Comparison of ENCODE assay signal across 17 cellular contexts in genomic region chr20:50821994-50822393, GRCh38. TPM values are rescaled to one million over a fixed set of nuclear protein-coding genes. Genes with fewer than 3 reads are reported as not detected.
DNase-seq lines count a peak whose midpoint lies in the region; ATAC-seq and TF ChIP-seq lines count a peak whose summit lies in the region.
"Had no signal": no experiment of that assay in that cellular context is flagged by ENCODE, and none has a peak within 500 bp of the region (broad histone marks: within the 10 kb centered on the region; RNA-seq: fewer than 3 reads in every experiment).

No MANE protein-coding gene starts in this region.

- CTCF ChIA-PET in activated CD4-positive, alpha-beta memory T cell treated with anti-CD3 and anti-CD28 coated beads, Interleukin-2, amount 10 ng/mL, durations not matched to agents 7 days and 5 days (lab: Charles Lee) = interaction anchor here (0.7 to 4.5 kb wide), 5 partner anchors 9 to 107 kb away, joined by 3 to 22 read pairs (median 4); partner anchors contain the start of gene BCAS4

- intact Hi-C loops in dorsolateral prefrontal cortex (cut with DNase I) = no loop called here

- H3F3A ChIP-seq in DOHH2 (ENCODE audit: control insufficient read depth, insufficient read depth) = peaks cover 28% of the 10 kb centered on the region

- H3K27ac ChIP-seq in DOHH2 (ENCODE audit: low read depth, low read length) (peak overlapping the region; percentile 95), dorsolateral prefrontal cortex (no peak overlapping the region)
- H3K27ac ChIP-seq: lower lobe of right lung, VCaP had no signal

- H3K79me2 ChIP-seq in DOHH2 (ENCODE audit: control insufficient read depth, low read length) = peaks cover 91% of the 10 kb centered on the region

- ATAC-seq in GM18867 (IDR thresholded peaks at IDR 0.05; ENCODE audit: unreplicated experiment) (peak; percentile 43), T-helper 17 cell (no peak), memory B cell (ENCODE audit: low read depth) (peak; percentile 26)
- ATAC-seq: lower lobe of right lung had no signal

- no peaks in the 10 kb centered on the region for H3K9me3 ChIP-seq in DOHH2 (ENCODE audit: control insufficient read depth, insufficient read depth, low read length)
- H3K9me3 ChIP-seq in T-helper 17 cell (ENCODE audit: control insufficient read depth, low read length, poor library complexity, severe bottlenecking) = no peaks in the 10 kb centered on the region
- H3K9me3 ChIP-seq: lower lobe of right lung had no signal

- H3K36me3 Mint-ChIP-seq in T-helper 17 cell (ENCODE audit: low read depth) (peaks cover 3% of the 10 kb centered on the region), memory B cell (peaks cover 28% of the 10 kb centered on the region)
- peaks cover 5% of the 10 kb centered on the region for H3K36me3 Mint-ChIP-seq in activated CD4-positive, alpha-beta memory T cell treated with anti-CD3 and anti-CD28 coated beads, Interleukin-2, amount 10 ng/mL, durations not matched to agents 7 days and 5 days (ENCODE audit: low read depth)

- no peaks in the 10 kb centered on the region for H3K9me2 ChIP-seq in DOHH2 (replicated peaks; ENCODE audit: control insufficient read depth, low read length)

- H3K4me3 Mint-ChIP-seq in T-helper 17 cell (no peak overlapping the region), memory B cell (peak overlapping the region; percentile 59)
- H3K4me3 Mint-ChIP-seq in activated CD4-positive, alpha-beta memory T cell treated with anti-CD3 and anti-CD28 coated beads, Interleukin-2, amount 10 ng/mL, durations not matched to agents 7 days and 5 days = no peak overlapping the region

- no peak for TF ChIP-seq CTCF in DOHH2 (IDR thresholded peaks at IDR 0.05; ENCODE audit: low read depth, low read length, poor library complexity, severe bottlenecking)
- TF ChIP-seq CTCF in dorsolateral prefrontal cortex (IDR thresholded peaks at IDR 0.05 in 54 of 56, conservative IDR thresholded peaks at IDR 0.05 in 2 of 56; ENCODE audit: low read depth in 1 of 56, partially characterized antibody in 56 of 56) = no peak

- no peaks in the 10 kb centered on the region for H3K27me3 ChIP-seq in DOHH2 (ENCODE audit: control insufficient read depth, low read length)
- no peaks in the 10 kb centered on the region for H3K27me3 ChIP-seq in dorsolateral prefrontal cortex

- no peak for DNase-seq in T-helper 17 cell
- DNase-seq in memory B cell (ENCODE audit: low spot score in 2 of 2) = no peak
- no peak for DNase-seq in dorsolateral prefrontal cortex
- DNase-seq in dermis blood vessel endothelial cell = no peak
- no peak for DNase-seq in activated CD4-positive, alpha-beta memory T cell treated with anti-CD3 and anti-CD28 coated beads, Interleukin-2, amount 10 ng/mL, durations not matched to agents 7 days and 5 days
- no peak for DNase-seq in epidermal melanocyte (ENCODE audit: insufficient read length, low spot score)
- DNase-seq: activated gamma-delta T cell; cerebellar nuclear complex; effector memory CD4-positive, alpha-beta T cell; lower lobe of right lung; MM.1S; NCI-H1930; SHP77; T-helper 1 cell had no signal

- peak overlapping the region; percentile 72 for H3K4me2 ChIP-seq in DOHH2 (ENCODE audit: low read length)

- peaks cover 17% of the 10 kb centered on the region for H3K4me1 Mint-ChIP-seq in T-helper 17 cell
- H3K4me1 Mint-ChIP-seq in memory B cell = peaks cover 49% of the 10 kb centered on the region
- peaks cover 29% of the 10 kb centered on the region for H3K4me1 Mint-ChIP-seq in activated CD4-positive, alpha-beta memory T cell treated with anti-CD3 and anti-CD28 coated beads, Interleukin-2, amount 10 ng/mL, durations not matched to agents 7 days and 5 days

- H3K36me3 ChIP-seq in DOHH2 (ENCODE audit: control insufficient read depth, low read length) = peaks cover 86% of the 10 kb centered on the region
- H3K36me3 ChIP-seq: lower lobe of right lung had no signal

- no peaks in the 10 kb centered on the region for H3K9me3 Mint-ChIP-seq in memory B cell
- no peaks in the 10 kb centered on the region for H3K9me3 Mint-ChIP-seq in activated CD4-positive, alpha-beta memory T cell treated with anti-CD3 and anti-CD28 coated beads, Interleukin-2, amount 10 ng/mL, durations not matched to agents 7 days and 5 days

- H4K20me1 ChIP-seq in DOHH2 (ENCODE audit: control insufficient read depth, insufficient read depth, low read depth, low read length) = 0 out of 2 replicates have a peak, but pooled peaks cover 2% of the 10 kb centered on the region

- POLR2A ChIA-PET in activated CD4-positive, alpha-beta memory T cell treated with anti-CD3 and anti-CD28 coated beads, Interleukin-2, amount 10 ng/mL, durations not matched to agents 7 days and 5 days (lab: Charles Lee) = no interaction called here

- H3K4me1 ChIP-seq in DOHH2 (ENCODE audit: control insufficient read depth, low read length) = peaks cover 64% of the 10 kb centered on the region

- H3K27ac Mint-ChIP-seq in T-helper 17 cell (peak overlapping the region; percentile 34), memory B cell (peak overlapping the region; percentile 92)
- H3K27ac Mint-ChIP-seq in activated CD4-positive, alpha-beta memory T cell treated with anti-CD3 and anti-CD28 coated beads, Interleukin-2, amount 10 ng/mL, durations not matched to agents 7 days and 5 days = no peak overlapping the region

- H3K4me3 ChIP-seq in DOHH2 (ENCODE audit: low read length) (peak overlapping the region; percentile 56), dorsolateral prefrontal cortex (no peak overlapping the region)
- H3K4me3 ChIP-seq: lower lobe of right lung had no signal

- H3K27me3 Mint-ChIP-seq in T-helper 17 cell = no peaks in the 10 kb centered on the region
- no peaks in the 10 kb centered on the region for H3K27me3 Mint-ChIP-seq in memory B cell
- H3K27me3 Mint-ChIP-seq in activated CD4-positive, alpha-beta memory T cell treated with anti-CD3 and anti-CD28 coated beads, Interleukin-2, amount 10 ng/mL, durations not matched to agents 7 days and 5 days = no peaks in the 10 kb centered on the region

RNA-seq across cellular contexts. Expression of gene BCAS4, which starts 27.1 kb away (rescaled TPM):
- 1 to 10 TPM; 8.0 to 8.5 TPM for total RNA-seq in T-helper 17 cell
- 10 to 100 TPM in 119 of 120 experiments, 1 to 10 TPM in 1; 8.0 to 41.4 (median 29.9) TPM for total RNA-seq in dorsolateral prefrontal cortex
- 0.34 and 0.51 TPM in 2 replicates for total RNA-seq in dermis blood vessel endothelial cell
- 1 to 10 TPM; 6.3 to 6.6 TPM for total RNA-seq in activated CD4-positive, alpha-beta memory T cell treated with anti-CD3 and anti-CD28 coated beads, Interleukin-2, amount 10 ng/mL, durations not matched to agents 7 days and 5 days
